18 cellular contexts compared by ENCODE assay signal in genomic region chr9:95769473-95769872, GRCh38.
DNase-seq lines count a peak whose midpoint lies in the region; ATAC-seq, FAIRE-seq and TF ChIP-seq lines count a peak whose summit lies in the region.
"Had no signal": no experiment of that assay in that cellular context is flagged by ENCODE, and none has a peak within 500 bp of the region (broad histone marks: within the 10 kb centered on the region; RNA-seq: fewer than 3 reads in every experiment).

No MANE protein-coding gene starts in this region.

- H2AK5ac ChIP-seq in H1 (ENCODE audit: low read depth, low read length) = peak overlapping the region; percentile 95; the same call in 1 of the 2 replicates

- no peak for DNase-seq in A549 (ENCODE audit: low read depth in 1 of 2, low spot score in 1 of 2)
- DNase-seq in SJSA1 (ENCODE audit: low read depth in 1 of 2, low spot score in 2 of 2) = no peak
- DNase-seq in H1 (ENCODE audit: low read depth in 1 of 2, low spot score in 2 of 2) = no peak
- no peak for DNase-seq in NCI-H748 (lab: John Stamatoyannopoulos, UW; ENCODE audit: unreplicated experiment)
- DNase-seq in HepG2 (ENCODE audit: low spot score) = no peak
- DNase-seq in activated naive CD4-positive, alpha-beta T cell (lab: John Stamatoyannopoulos, UW) = no peak
- DNase-seq: Calu3; CD8-positive, alpha-beta T cell; DND-41; EL had no signal

- H3K4me2 ChIP-seq in A549 (no peak overlapping the region), H1 (ENCODE audit: insufficient read depth in 1 of 2, low read depth in 2 of 2, low read length in 2 of 2) (no peak overlapping the region; a peak in 1 of 4 replicates), HepG2 (ENCODE audit: low read depth, low read length) (no peak overlapping the region)

- no peak overlapping the region for H4K5ac ChIP-seq in H1 (ENCODE audit: insufficient read length, low read depth, low read length)

- TF ChIP-seq CTCF in A549 (IDR thresholded peaks at IDR 0.05) = no peak
- TF ChIP-seq CTCF in H1 (IDR thresholded peaks at IDR 0.05; ENCODE audit: control extremely low read depth in 1 of 3, insufficient read depth in 1 of 3, low read depth in 1 of 3, low read length in 3 of 3) = no peak
- TF ChIP-seq CTCF in HepG2 (CRISPR knock-in tag; IDR thresholded peaks at IDR 0.05) = no peak

- no peaks in the 10 kb centered on the region; the same call in 1 of the 2 replicates for H3K23me2 ChIP-seq in H1 (ENCODE audit: low read depth, low read length)

- WGBS in A549 (ENCODE audit: missing lambda C conversion rate) = 100% methylated on average over 2 of the region's 2 CpGs
- WGBS in H1 (ENCODE audit: extremely low coverage in 1 of 2, insufficient coverage in 1 of 2, insufficient read length in 1 of 2, insufficient replicate concordance in 2 of 2, low coverage in 1 of 2, low lambda C conversion rate in 2 of 2, missing lambda C conversion rate in 1 of 2), 2 experiments = 96% methylated on average over 2 of the region's 2 CpGs; no CpG with 5 or more reads in 1 of the 2 experiments
- WGBS in urinary bladder = 98% methylated on average over 2 of the region's 2 CpGs
- 90% methylated on average over 2 of the region's 2 CpGs for WGBS in HepG2 (ENCODE audit: low lambda C conversion rate)

- H3K56ac ChIP-seq in H1 (replicated peaks; ENCODE audit: insufficient read length, low read depth, low read length) = no peak overlapping the region

- no peaks in the 10 kb centered on the region for H3K79me1 ChIP-seq in H1 (ENCODE audit: low read depth, low read length)

- H3K9ac ChIP-seq in H1 (replicated peaks in 1 of 4; ENCODE audit: extremely low read depth in 1 of 4, low read depth in 3 of 4, low read length in 3 of 4) (no peak overlapping the region), HepG2 (ENCODE audit: insufficient read depth, low read depth, low read length) (no peak overlapping the region)
- H3K9ac ChIP-seq: BLaER1 treated with 17β-estradiol and CSF1 and Interleukin-3, amounts not matched to agents 10 nM and 100 nM had no signal

- H3K79me2 ChIP-seq in H1 (ENCODE audit: control insufficient read depth in 1 of 2, insufficient read depth in 2 of 2, low read length in 2 of 2) = no peaks in the 10 kb centered on the region
- H3K79me2 ChIP-seq in HepG2 (ENCODE audit: insufficient read depth, low read length) = no peaks in the 10 kb centered on the region

- peak overlapping the region; percentile 18 for H4K91ac ChIP-seq in H1 (replicated peaks; ENCODE audit: insufficient read length, low read length)

- H2BK5ac ChIP-seq in H1 (ENCODE audit: low read depth, low read length) = peak overlapping the region; percentile 72; the same call in 1 of the 2 replicates

- POLR2A ChIA-PET in A549 (lab: Yijun Ruan, JAX) (no interaction called here), H1 (lab: Charles Lee; ENCODE audit: partially characterized antibody) (interaction anchor here (1.4 kb wide), 1 partner anchor 95 kb away, joined by 3 read pairs; no protein-coding TSS in a partner anchor), HepG2 (lab: Yijun Ruan, JAX) (no interaction called here)

- TF ChIP-seq RAD21 in A549 (conservative IDR thresholded peaks at IDR 0.05 in 1 of 2, IDR thresholded peaks at IDR 0.05 in 1 of 2) = no peak
- no peak for TF ChIP-seq RAD21 in H1 (IDR thresholded peaks at IDR 0.05 in 1 of 2, conservative IDR thresholded peaks at IDR 0.05 in 1 of 2; ENCODE audit: low read depth in 2 of 2, low read length in 2 of 2)
- no peak for TF ChIP-seq RAD21 in HepG2 (CRISPR knock-in tag; IDR thresholded peaks at IDR 0.05)

- in situ Hi-C loops in HepG2 (cut with HindIII; ENCODE audit: extremely low pct_ligation_motif_present, low pct_unique_long_range_greater_than_20kb) = no loop called here

- no peaks in the 10 kb centered on the region for H3K36me3 ChIP-seq in SJSA1
- H3K36me3 ChIP-seq in H1 (ENCODE audit: control insufficient read depth in 2 of 4, insufficient read depth in 4 of 4, low read length in 3 of 4) = no peaks in the 10 kb centered on the region
- H3K36me3 ChIP-seq in urinary bladder (ENCODE audit: insufficient read depth) = no peaks in the 10 kb centered on the region
- no peaks in the 10 kb centered on the region for H3K36me3 ChIP-seq in HepG2 (replicated peaks in 1 of 2; ENCODE audit: control insufficient read depth in 1 of 2, insufficient read depth in 2 of 2, low read length in 2 of 2)
- H3K36me3 ChIP-seq: BLaER1 treated with 17β-estradiol and CSF1 and Interleukin-3, amounts not matched to agents 10 nM and 100 nM; HAP-1 had no signal

- H2BK15ac ChIP-seq in H1 (ENCODE audit: low read length) = peak overlapping the region; percentile 94; the same call in 1 of the 2 replicates

- peak overlapping the region; percentile 89; the same call in 1 of the 2 replicates for H2BK12ac ChIP-seq in H1 (ENCODE audit: low read depth, low read length)

- peak overlapping the region; percentile 97 for H2BK20ac ChIP-seq in H1 (ENCODE audit: low read length)

- no peaks in the 10 kb centered on the region for H3K4me1 ChIP-seq in A549
- peaks cover 89% of the 10 kb centered on the region for H3K4me1 ChIP-seq in SJSA1 (replicated peaks)
- H3K4me1 ChIP-seq in H1 (replicated peaks in 1 of 4; ENCODE audit: control insufficient read depth in 3 of 4, insufficient read depth in 4 of 4, low read length in 3 of 4) = peaks cover 18 to 39% (median 28%) of the 10 kb centered on the region in 4 experiments
- peaks cover 2% of the 10 kb centered on the region for H3K4me1 ChIP-seq in urinary bladder (ENCODE audit: insufficient read depth)
- peaks cover 57% of the 10 kb centered on the region for H3K4me1 ChIP-seq in HepG2 (ENCODE audit: insufficient read depth, low read length)

- intact Hi-C loops in HepG2 (cut with micrococcal nuclease; ENCODE audit: unreplicated experiment) = no loop called here

- no peak overlapping the region for H3K4me3 ChIP-seq in A549
- H3K4me3 ChIP-seq in SJSA1 = no peak overlapping the region
- H3K4me3 ChIP-seq in H1 (ENCODE audit: extremely low read depth in 1 of 4, insufficient read depth in 2 of 4, low read depth in 3 of 4, low read length in 4 of 4) = no peak overlapping the region
- H3K4me3 ChIP-seq in urinary bladder (ENCODE audit: low read depth, low read length) = no peak overlapping the region
- no peak overlapping the region for H3K4me3 ChIP-seq in HepG2 (replicated peaks in 1 of 3; ENCODE audit: insufficient read depth in 1 of 3, low read depth in 2 of 3, low read length in 3 of 3)
- H3K4me3 ChIP-seq: BLaER1 treated with 17β-estradiol and CSF1 and Interleukin-3, amounts not matched to agents 10 nM and 100 nM; HAP-1 had no signal

- H4K8ac ChIP-seq in H1 (ENCODE audit: extremely low read depth, insufficient read depth, low read length) = no peak overlapping the region

- no TSS peak for BruUV-seq in HepG2 (replicated peaks; lab: Mats Ljungman, UMichigan)

- H4K20me1 ChIP-seq in H1 (replicated peaks in 1 of 2; ENCODE audit: control insufficient read depth in 1 of 2, insufficient read depth in 2 of 2, low read length in 2 of 2) = no peaks in the 10 kb centered on the region
- H4K20me1 ChIP-seq in HepG2 (ENCODE audit: insufficient read depth, low read length) = no peaks in the 10 kb centered on the region
- H4K20me1 ChIP-seq: BLaER1 treated with 17β-estradiol and CSF1 and Interleukin-3, amounts not matched to agents 10 nM and 100 nM had no signal

- H3K9me3 ChIP-seq in A549 (no peaks in the 10 kb centered on the region), SJSA1 (replicated peaks) (no peaks in the 10 kb centered on the region), H1 (ENCODE audit: insufficient read depth in 2 of 2, low read depth in 1 of 2, low read length in 1 of 2) (no peaks in the 10 kb centered on the region), HepG2 (ENCODE audit: low read length) (no peaks in the 10 kb centered on the region)
- H3K9me3 ChIP-seq: BLaER1 treated with 17β-estradiol and CSF1 and Interleukin-3, amounts not matched to agents 10 nM and 100 nM; HAP-1 had no signal

- H2AFZ ChIP-seq in H1 (ENCODE audit: low read length) = no peak overlapping the region
- H2AFZ ChIP-seq in HepG2 (ENCODE audit: low read length) = no peak overlapping the region

- H3K27me3 ChIP-seq in SJSA1 (replicated peaks) (no peaks in the 10 kb centered on the region), H1 (replicated peaks in 1 of 4; ENCODE audit: control insufficient read depth in 3 of 4, extremely low read depth in 1 of 4, insufficient read depth in 3 of 4, low read length in 3 of 4) (peaks cover 0 to 8% (median 3%) of the 10 kb centered on the region in 4 experiments; a peak in 2 of 7 replicates), HepG2 (ENCODE audit: control insufficient read depth in 1 of 2, insufficient read depth in 2 of 2, low read length in 2 of 2) (no peaks in the 10 kb centered on the region)

- H3K27ac ChIP-seq in A549 (no peak overlapping the region), SJSA1 (peak overlapping the region; percentile 80), H1 (ENCODE audit: low read depth, low read length) (no peak overlapping the region), urinary bladder (ENCODE audit: low read depth) (peak overlapping the region; percentile 52), HepG2 (ENCODE audit: extremely low read length, insufficient read depth, low read length) (no peak overlapping the region)
- H3K27ac ChIP-seq: 22Rv1; BLaER1 treated with 17β-estradiol and CSF1 and Interleukin-3, amounts not matched to agents 10 nM and 100 nM; HL-60 had no signal

- TF ChIP-seq EP300 in A549 (IDR thresholded peaks at IDR 0.05) (no peak), H1 (IDR thresholded peaks at IDR 0.05; ENCODE audit: borderline replicate concordance in 1 of 2, low read depth in 2 of 2, low read length in 2 of 2) (no peak), HepG2 (IDR thresholded peaks at IDR 0.05; ENCODE audit: low read depth in 2 of 2, low read length in 2 of 2) (no peak), HepG2 (CRISPR knock-in tag; IDR thresholded peaks at IDR 0.05; ENCODE audit: borderline replicate concordance) (no peak)

- FAIRE-seq in A549 (lab: Jason Lieb, UNC) = no peak
- FAIRE-seq in H1 (lab: Jason Lieb, UNC) = no peak
- FAIRE-seq in HepG2 (lab: Jason Lieb, UNC) = no peak
- FAIRE-seq: GM12891, GM19239, HTR-8/SVneo had no signal

- ATAC-seq in A549 (peak in 1 of 2 experiments; percentile 47; a peak in 3 of 6 replicates), HepG2 (no peak)
- ATAC-seq: CD8-positive, alpha-beta T cell had no signal

- no peak overlapping the region for H3K23ac ChIP-seq in H1 (ENCODE audit: insufficient read length)

- peak overlapping the region; percentile 54; the same call in 1 of the 2 replicates for H3K18ac ChIP-seq in H1 (ENCODE audit: extremely low read depth, low read length)

- H3K4ac ChIP-seq in H1 (replicated peaks; ENCODE audit: insufficient read length, low read depth, low read length) = no peak overlapping the region

- no peak overlapping the region for H3K14ac ChIP-seq in H1 (ENCODE audit: insufficient read length)

- H2BK120ac ChIP-seq in H1 (replicated peaks; ENCODE audit: low read depth, low read length) = no peak overlapping the region

- TF ChIP-seq POLR2A in A549 (IDR thresholded peaks at IDR 0.05; ENCODE audit: low read length) (no peak), H1 (IDR thresholded peaks at IDR 0.05; ENCODE audit: control extremely low read depth in 1 of 2, low read depth in 2 of 2, low read length in 2 of 2) (no peak), HepG2 (IDR thresholded peaks at IDR 0.05; ENCODE audit: insufficient read depth in 1 of 2, low read depth in 2 of 2, low read length in 2 of 2) (no peak)

- CTCF ChIA-PET in A549 (lab: Yijun Ruan, JAX) (interaction anchor here (1.0 kb wide), 1 partner anchor 18 kb away, joined by 3 read pairs; no protein-coding TSS in a partner anchor), H1 (lab: Charles Lee; ENCODE audit: partially characterized antibody) (interaction anchor here (0.9 to 1.9 kb wide), 4 partner anchors 23 to 42 kb away, joined by 3 to 7 read pairs (median 4); no protein-coding TSS in a partner anchor), HepG2 (lab: Yijun Ruan, JAX; ENCODE audit: low intra/inter-chr PET ratio, low total read pairs) (no interaction called here)

Comparison
In these comparisons a context has a peak if more than half of its experiments do, and no peak if none do; other contexts are left out.
1. H3K27ac ChIP-seq: peak in SJSA1 (single experiment) and urinary bladder (single experiment); none in A549 (0 of 2), H1 (single experiment) and HepG2 (single experiment).